12 cellular contexts compared by ENCODE assay signal in genomic region chr11:3152471-3153110, GRCh38. TPM values are rescaled to one million over a fixed set of nuclear protein-coding genes. Genes with fewer than 3 reads are reported as not detected.
DNase-seq lines count a peak whose midpoint lies in the region; ATAC-seq and TF ChIP-seq lines count a peak whose summit lies in the region.
"Had no signal": no experiment of that assay in that cellular context is flagged by ENCODE, and none has a peak within 500 bp of the region (broad histone marks: within the 10 kb centered on the region; RNA-seq: fewer than 3 reads in every experiment).

No MANE protein-coding gene starts in this region.

- POLR2A ChIA-PET in A673 (lab: Charles Lee; ENCODE audit: low non-redundant PET): no interaction called here

- no peaks in the 10 kb centered on the region for H3K27me3 Mint-ChIP-seq in neural crest cell (ENCODE audit: low read depth)
- H3K27me3 Mint-ChIP-seq: naive B cell had no signal

- H3K4me1 Mint-ChIP-seq in neural crest cell: peaks cover 38% of the 10 kb centered on the region

- 57 to 87% methylated on average over 3 to 15 of the region's 29 CpGs for WGBS in gastroesophageal sphincter (ENCODE audit: low coverage in 1 of 2), 2 donors

- no peak overlapping the region for H3K27ac Mint-ChIP-seq in neural crest cell (ENCODE audit: unreplicated experiment)

- CTCF ChIA-PET in A673 (lab: Charles Lee): no interaction called here

- H3K36me3 Mint-ChIP-seq in neural crest cell (ENCODE audit: low read depth): no peaks in the 10 kb centered on the region
- H3K36me3 Mint-ChIP-seq: naive B cell had no signal

- no peak for TF ChIP-seq POLR2A in gastroesophageal sphincter (IDR thresholded peaks at IDR 0.05)

- DNase-seq in A673 (ENCODE audit: low spot score) (peak; percentile 14), adipocyte (ENCODE audit: low read depth) (no peak), neural crest cell (ENCODE audit: low read depth, low spot score) (no peak), NCI-H146 (lab: John Stamatoyannopoulos, UW) (no peak), SIG-M5 treated with dmso at 0.1 percent for 504 hours (lab: John Stamatoyannopoulos, UW; ENCODE audit: unreplicated experiment) (no peak)
- DNase-seq in effector CD8-positive, alpha-beta T cell (lab: John Stamatoyannopoulos, UW): no peak
- DNase-seq in stimulated activated CD4-positive, alpha-beta T cell treated with anti-CD3 and anti-CD28 coated beads, Interleukin-15, amount 100 ng/mL, for 24 hours: no peak
- DNase-seq: activated naive CD4-positive, alpha-beta T cell treated with anti-CD3 and anti-CD28 coated beads, Interleukin-2, amount 50 U/mL, for 16 hours; naive B cell; NCI-H2107; SIG-M5 had no signal

- TF ChIP-seq EP300 in gastroesophageal sphincter (IDR thresholded peaks at IDR 0.05): no peak

- intact Hi-C loops in A673 (cut with micrococcal nuclease; ENCODE audit: unreplicated experiment): no loop called here

- H3K9me3 ChIP-seq in A673 (ENCODE audit: low read depth, low read length, poor library complexity, severe bottlenecking) (no peaks in the 10 kb centered on the region), adipocyte (ENCODE audit: control insufficient read depth, low read length) (no peaks in the 10 kb centered on the region), gastroesophageal sphincter (no peaks in the 10 kb centered on the region)

- ATAC-seq in gastroesophageal sphincter: no peak

- H3K4me3 ChIP-seq in A673 (ENCODE audit: low read depth, low read length, poor library complexity, severe bottlenecking) (no peak overlapping the region), adipocyte (ENCODE audit: low read length) (no peak overlapping the region), gastroesophageal sphincter (no peak overlapping the region)

- H3K4me1 ChIP-seq in A673 (ENCODE audit: insufficient read depth, low read length, poor library complexity, severe bottlenecking): peaks cover 12% of the 10 kb centered on the region
- H3K4me1 ChIP-seq in adipocyte (ENCODE audit: control insufficient read depth, insufficient read depth, low read length): peaks cover 58% of the 10 kb centered on the region
- H3K4me1 ChIP-seq in gastroesophageal sphincter: peaks cover 0 to 100% (median 40%) of the 10 kb centered on the region in 3 donors

- TF ChIP-seq CTCF in A673 (conservative IDR thresholded peaks at IDR 0.05; ENCODE audit: low read depth, low read length): no peak
- TF ChIP-seq CTCF in gastroesophageal sphincter (IDR thresholded peaks at IDR 0.05): no peak
- TF ChIP-seq CTCF in neural crest cell (conservative IDR thresholded peaks at IDR 0.05): no peak

- no peaks in the 10 kb centered on the region for H3K9me3 Mint-ChIP-seq in neural crest cell

- no TSS peak for BruUV-seq in A673 (replicated peaks; lab: Mats Ljungman, UMichigan)

- no peaks in the 10 kb centered on the region for H3K27me3 ChIP-seq in A673 (replicated peaks; ENCODE audit: insufficient read depth, low read depth, low read length, poor library complexity)
- no peaks in the 10 kb centered on the region for H3K27me3 ChIP-seq in adipocyte (replicated peaks; ENCODE audit: control insufficient read depth, insufficient read depth, low read length)
- no peaks in the 10 kb centered on the region for H3K27me3 ChIP-seq in gastroesophageal sphincter

- H3K27ac ChIP-seq in A673 (ENCODE audit: low read depth, low read length, poor library complexity, severe bottlenecking) (no peak overlapping the region), gastroesophageal sphincter (peak overlapping the region in 3 of 4 donors; percentile 78 to 94 (median 93))

- peak overlapping the region; percentile 24 for H3K4me3 Mint-ChIP-seq in neural crest cell

- no peaks in the 10 kb centered on the region for H3K36me3 ChIP-seq in A673 (ENCODE audit: insufficient read depth, low read length, poor library complexity, severe bottlenecking)
- peaks cover 8% of the 10 kb centered on the region for H3K36me3 ChIP-seq in adipocyte (ENCODE audit: control insufficient read depth, insufficient read depth, low read length, severe bottlenecking)
- H3K36me3 ChIP-seq in gastroesophageal sphincter: peaks cover 0 to 20% of the 10 kb centered on the region in 2 donors

- H3K9ac ChIP-seq in adipocyte (ENCODE audit: low read length): peak overlapping the region; percentile 73

RNA-seq across cellular contexts. Expression of gene OSBPL5, which starts 12.5 kb away (rescaled TPM):
- 28.4 and 30.1 TPM in 2 replicates for total RNA-seq in A673 (2021)
- total RNA-seq in gastroesophageal sphincter: 10 to 100 TPM; 39.9 to 94.0 (median 66.4) TPM
- total RNA-seq in neural crest cell: 30.6 and 31.4 TPM in 2 replicates
